22 cellular contexts compared by ENCODE assay signal in the genomic region with DNA sequence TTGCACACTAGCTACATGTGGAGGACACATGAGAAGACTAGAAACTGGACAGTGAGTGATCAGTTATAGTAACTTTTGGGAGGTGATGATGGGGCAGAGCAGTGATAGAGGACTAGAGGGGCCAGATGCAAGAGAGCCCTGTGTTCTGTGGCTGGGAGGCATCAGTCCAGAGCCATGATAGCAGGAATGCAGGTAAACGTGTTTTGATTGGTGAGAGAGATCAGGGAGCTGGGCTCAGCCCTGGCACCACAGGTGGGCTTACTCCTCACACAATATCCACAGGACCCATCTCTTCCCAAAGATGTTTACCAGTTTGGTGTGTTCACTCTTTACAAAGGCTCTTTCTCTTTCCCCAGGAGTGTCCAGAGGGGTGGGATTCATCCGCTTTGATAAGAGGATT.
"Had no signal": no experiment of that assay in that cellular context is flagged by ENCODE, and none has a peak within 500 bp of the region (broad histone marks: within the 10 kb centered on the region; RNA-seq: fewer than 3 reads in every experiment).

No MANE protein-coding gene starts in this region.

- H3K36me3 Mint-ChIP-seq: IgD-negative memory B cell had no signal

- H3K9me3 ChIP-seq: SK-N-SH had no signal

- H3K4me3 Mint-ChIP-seq: IgD-negative memory B cell had no signal

- DNase-seq: Kasumi-1, MM.1S, NCI-H1092 treated with DMSO at 0.1 percent for 48 hours, NCI-H1436, NCI-H2029, NCI-H2081 treated with DMSO at 0.1 percent for 48 hours, NCI-H2171, NCI-H226, NCI-H446, NCI-H510A, NCI-H524 treated with DMSO at 0.1 percent for 48 hours, NCI-H774, PC-3, SHP77, SK-N-SH, SW 1271 had no signal

- H3K4me3 ChIP-seq: K562 had no signal

- ATAC-seq: K562, Panc1, PC-3 had no signal

- H3K27ac Mint-ChIP-seq: IgD-negative memory B cell had no signal

- H3K4me1 Mint-ChIP-seq: IgD-negative memory B cell had no signal

- H3K27ac ChIP-seq: HL-60, KMS-11, RWPE1 had no signal
